In the genomic region with DNA sequence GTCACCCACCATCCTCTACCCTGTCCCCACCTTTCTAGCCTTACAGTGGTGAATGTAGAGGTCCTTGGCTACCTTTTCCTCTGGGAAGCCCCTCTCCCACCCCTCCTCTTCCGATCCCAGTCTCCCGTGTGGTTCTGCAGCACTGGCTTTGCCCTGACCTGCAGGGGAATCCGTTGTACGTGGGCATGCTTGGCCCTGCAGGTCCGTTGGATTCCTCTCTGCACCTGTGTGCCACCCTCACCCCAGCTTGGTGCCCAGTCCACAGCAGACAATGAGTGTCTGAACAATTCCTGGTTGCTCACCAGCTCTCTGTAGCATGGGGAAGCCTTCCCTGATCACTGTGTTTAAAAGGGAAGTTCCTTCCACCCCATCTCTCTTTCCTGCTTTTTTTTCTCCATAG, we compare ENCODE assay signal across 20 cellular contexts.
"Had no signal": no experiment of that assay in that cellular context is flagged by ENCODE, and none has a peak within 500 bp of the region (broad histone marks: within the 10 kb centered on the region; RNA-seq: fewer than 3 reads in every experiment).

No MANE protein-coding gene starts in this region.

- H3K27me3 Mint-ChIP-seq: dendritic cell treated with granulocyte-macrophage colony-stimulating factor and Interleukin-4, amounts not matched to agents 40 ng/mL and 50 ng/mL, for 4 days had no signal

- H3K27ac Mint-ChIP-seq: dendritic cell treated with granulocyte-macrophage colony-stimulating factor and Interleukin-4, amounts not matched to agents 40 ng/mL and 50 ng/mL, for 4 days had no signal

- ATAC-seq: effector memory CD8-positive, alpha-beta T cell; gastroesophageal sphincter; left lung; psoas muscle; sciatic nerve had no signal

- H3K9me3 Mint-ChIP-seq: dendritic cell treated with granulocyte-macrophage colony-stimulating factor and Interleukin-4, amounts not matched to agents 40 ng/mL and 50 ng/mL, for 4 days; effector memory CD8-positive, alpha-beta T cell; nephron had no signal

- DNase-seq: effector memory CD8-positive, alpha-beta T cell; esophagus squamous epithelium; foreskin fibroblast; glutamatergic neuron; islet precursor cell; midbrain; spleen; stimulated activated CD4-positive, alpha-beta T cell treated with anti-CD3 and anti-CD28 coated beads, Interleukin-15, amount 100 ng/mL, for 24 hours; stimulated activated CD4-positive, alpha-beta T cell treated with anti-CD3 and anti-CD28 coated beads, Interleukin-1b, Interleukin-23, amount 100 ng/mL, for 48 hours; stimulated activated CD4-positive, alpha-beta T cell treated with anti-CD3 and anti-CD28 coated beads, Interleukin-4, amount 100 ng/mL, for 24 hours; stimulated activated naive CD4-positive, alpha-beta T cell; stomach; substantia nigra; transverse colon had no signal

- H3K4me3 Mint-ChIP-seq: dendritic cell treated with granulocyte-macrophage colony-stimulating factor and Interleukin-4, amounts not matched to agents 40 ng/mL and 50 ng/mL, for 4 days; effector memory CD8-positive, alpha-beta T cell had no signal
